20 cellular contexts compared by ENCODE assay signal in the genomic region with DNA sequence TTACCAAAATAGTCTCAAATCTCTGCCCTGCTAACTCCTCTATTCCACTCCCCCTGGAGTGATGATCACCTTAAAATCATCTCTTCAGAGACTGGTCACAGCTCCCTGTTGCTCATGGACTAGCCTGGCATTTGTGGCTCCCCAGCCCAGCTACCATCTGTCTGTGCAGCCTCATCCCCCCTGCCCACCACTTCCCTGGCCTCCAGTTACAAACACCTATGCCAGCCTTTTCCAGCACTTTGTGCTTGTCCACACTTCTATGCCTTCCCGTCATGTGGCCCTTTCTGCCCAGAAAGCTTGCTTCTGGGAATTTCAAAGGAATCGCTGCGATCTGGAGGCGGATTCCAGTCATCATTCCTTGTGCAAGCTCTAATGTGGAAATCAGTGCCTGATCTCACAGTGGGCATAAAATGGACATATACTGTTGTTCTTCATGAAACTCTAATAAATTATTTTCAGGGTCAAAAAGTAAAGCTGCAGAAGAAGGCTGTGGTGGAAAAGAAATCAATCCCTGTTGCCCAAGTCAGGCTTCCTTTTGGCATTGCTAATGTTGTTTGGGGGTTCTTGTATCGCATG.
"Had no signal": no experiment of that assay in that cellular context is flagged by ENCODE, and none has a peak within 500 bp of the region (broad histone marks: within the 10 kb centered on the region; RNA-seq: fewer than 3 reads in every experiment).

No MANE protein-coding gene starts in this region.

- DNase-seq: dermis blood vessel endothelial cell; dorsolateral prefrontal cortex; effector CD4-positive, alpha-beta T cell; effector memory CD4-positive, alpha-beta T cell; foreskin fibroblast; foreskin melanocyte; gastrocnemius medialis; glutamatergic neuron; head of caudate nucleus; heart right ventricle; hypothalamus; immature natural killer cell; left cardiac atrium; left lung; left ventricle myocardium superior; lower lobe of right lung; mesenchymal stem cell; mucosa of descending colon; naive B cell had no signal

- ATAC-seq: gastrocnemius medialis, heart right ventricle, left lung, left ventricle myocardium superior, lower lobe of right lung, mucosa of descending colon had no signal

- H3K4me3 ChIP-seq: coronary artery, dorsolateral prefrontal cortex, gastrocnemius medialis, heart right ventricle, left lung, lower lobe of right lung, mucosa of descending colon had no signal
